Comparison of ENCODE assay signal across 1 cellular context in genomic region chr19:28864577-28865042, GRCh38.
TF ChIP-seq lines count a peak whose summit lies in the region.

No MANE protein-coding gene starts in this region.

TF ChIP-seq in IMR-90, 13 proteins besides CTCF, POLR2A, EP300 and RAD21 (continued from another document):
- TF ChIP-seq USF2 (IDR thresholded peaks at IDR 0.05; ENCODE audit: low read depth, low read length) (no peak), MAZ (IDR thresholded peaks at IDR 0.05; ENCODE audit: borderline replicate concordance, low read depth, low read length) (no peak), NFE2L2 (IDR thresholded peaks at IDR 0.05; ENCODE audit: low read depth, low read length) (no peak), RFX5 (IDR thresholded peaks at IDR 0.05; ENCODE audit: low read depth, low read length) (no peak), CEBPB (IDR thresholded peaks at IDR 0.05; ENCODE audit: low read depth, low read length) (no peak), MAFK (IDR thresholded peaks at IDR 0.05; ENCODE audit: low read depth, low read length) (no peak), CHD1 (IDR thresholded peaks at IDR 0.05; ENCODE audit: low read depth, low read length) (no peak), SMC3 (IDR thresholded peaks at IDR 0.05; ENCODE audit: low read depth, low read length) (no peak)
